ENCODE assay signal across 10 cellular contexts in genomic region chr10:125056161-125057132, GRCh38.
DNase-seq lines count a peak whose midpoint lies in the region; ATAC-seq lines count a peak whose summit lies in the region.
"Had no signal": no experiment of that assay in that cellular context is flagged by ENCODE, and none has a peak within 500 bp of the region (broad histone marks: within the 10 kb centered on the region; RNA-seq: fewer than 3 reads in every experiment).

No MANE protein-coding gene starts in this region.

- peaks cover 3% of the 10 kb centered on the region for H3K36me3 Mint-ChIP-seq in effector memory CD8-positive, alpha-beta T cell (ENCODE audit: insufficient read depth)
- H3K36me3 Mint-ChIP-seq: memory B cell had no signal

- H3K4me3 ChIP-seq in SJCRH30 (no peak overlapping the region), duodenal mucosa (ENCODE audit: low read depth in 1 of 2, low read length in 2 of 2) (peak overlapping the region in 1 of 2 donors; percentile 32), mucosa of rectum (ENCODE audit: low read length in 2 of 2) (peak overlapping the region in 1 of 2 donors; percentile 9)

- no peaks in the 10 kb centered on the region for H3K27me3 ChIP-seq in SJCRH30
- no peaks in the 10 kb centered on the region for H3K27me3 ChIP-seq in duodenal mucosa (ENCODE audit: control insufficient read depth in 1 of 2, insufficient read depth in 2 of 2, low read length in 2 of 2)
- H3K27me3 ChIP-seq in mucosa of rectum (ENCODE audit: control insufficient read depth in 2 of 2, insufficient read depth in 2 of 2, low read length in 2 of 2): no peaks in the 10 kb centered on the region

- ATAC-seq in HG03097 (IDR thresholded peaks at IDR 0.05; ENCODE audit: low FRiP score, unreplicated experiment): no peak
- ATAC-seq in effector memory CD8-positive, alpha-beta T cell (replicated peaks): no peak

- peaks cover 6 to 80% of the 10 kb centered on the region in 2 donors for H3K27me3 Mint-ChIP-seq in effector memory CD8-positive, alpha-beta T cell

- no peaks in the 10 kb centered on the region for H3K9me3 Mint-ChIP-seq in effector memory CD8-positive, alpha-beta T cell
- H3K9me3 Mint-ChIP-seq: memory B cell had no signal

- no peak overlapping the region for H3K4me3 Mint-ChIP-seq in effector memory CD8-positive, alpha-beta T cell
- H3K4me3 Mint-ChIP-seq: memory B cell had no signal

- H3K9me3 ChIP-seq in SJCRH30 (replicated peaks) (no peaks in the 10 kb centered on the region), duodenal mucosa (ENCODE audit: control insufficient read depth in 1 of 2, low read length in 2 of 2) (no peaks in the 10 kb centered on the region), mucosa of rectum (ENCODE audit: control insufficient read depth in 2 of 2, low read length in 2 of 2) (no peaks in the 10 kb centered on the region)

- peak in 1 of 2 experiments; percentile 11 for DNase-seq in SJCRH30
- no peak for DNase-seq in NCI-H2107 (lab: John Stamatoyannopoulos, UW)
- no peak for DNase-seq in activated naive CD4-positive, alpha-beta T cell (lab: John Stamatoyannopoulos, UW)
- no peak for DNase-seq in effector memory CD8-positive, alpha-beta T cell
- DNase-seq: activated CD8-positive, alpha-beta memory T cell treated with anti-CD3 and anti-CD28 coated beads, Interleukin-2, amount 50 U/mL, for 4 hours had no signal

- H3K27ac Mint-ChIP-seq in effector memory CD8-positive, alpha-beta T cell: peak overlapping the region in 1 of 2 donors; percentile 26
- H3K27ac Mint-ChIP-seq: memory B cell had no signal

- H3K27ac ChIP-seq in SJCRH30 (peak overlapping the region; percentile 92), duodenal mucosa (ENCODE audit: low read depth, low read length) (peak overlapping the region; percentile 74), mucosa of rectum (ENCODE audit: low read depth in 2 of 2, low read length in 2 of 2) (peak overlapping the region; percentile 84 to 87), temporal lobe (ENCODE audit: low read depth, low read length) (peak overlapping the region; percentile 93)

- peaks cover 0 to 4% of the 10 kb centered on the region in 2 donors for H3K4me1 Mint-ChIP-seq in effector memory CD8-positive, alpha-beta T cell (ENCODE audit: low read depth in 2 of 2)

- H3K9ac ChIP-seq in duodenal mucosa (ENCODE audit: low read depth in 1 of 2, low read length in 2 of 2) (peak overlapping the region; percentile 35 to 51), mucosa of rectum (ENCODE audit: low read depth in 1 of 2, low read length in 2 of 2) (peak overlapping the region; percentile 47 to 48)

- H3K4me1 ChIP-seq in SJCRH30 (peaks cover 20% of the 10 kb centered on the region), duodenal mucosa (ENCODE audit: control insufficient read depth in 1 of 2, insufficient read depth in 2 of 2, low read length in 2 of 2) (peaks cover 34 to 48% of the 10 kb centered on the region in 2 donors), mucosa of rectum (ENCODE audit: control insufficient read depth in 2 of 2, insufficient read depth in 2 of 2, low read length in 2 of 2) (peaks cover 31 to 43% of the 10 kb centered on the region in 2 donors)

- H3K36me3 ChIP-seq in SJCRH30: no peaks in the 10 kb centered on the region
- H3K36me3 ChIP-seq in duodenal mucosa (ENCODE audit: control insufficient read depth in 1 of 2, insufficient read depth in 2 of 2, low read length in 2 of 2): peaks cover 5 to 34% of the 10 kb centered on the region in 2 donors
- H3K36me3 ChIP-seq in mucosa of rectum (ENCODE audit: control insufficient read depth in 2 of 2, insufficient read depth in 2 of 2, low read length in 2 of 2): peaks cover 0 to 7% of the 10 kb centered on the region in 2 donors
